In the genomic region with DNA sequence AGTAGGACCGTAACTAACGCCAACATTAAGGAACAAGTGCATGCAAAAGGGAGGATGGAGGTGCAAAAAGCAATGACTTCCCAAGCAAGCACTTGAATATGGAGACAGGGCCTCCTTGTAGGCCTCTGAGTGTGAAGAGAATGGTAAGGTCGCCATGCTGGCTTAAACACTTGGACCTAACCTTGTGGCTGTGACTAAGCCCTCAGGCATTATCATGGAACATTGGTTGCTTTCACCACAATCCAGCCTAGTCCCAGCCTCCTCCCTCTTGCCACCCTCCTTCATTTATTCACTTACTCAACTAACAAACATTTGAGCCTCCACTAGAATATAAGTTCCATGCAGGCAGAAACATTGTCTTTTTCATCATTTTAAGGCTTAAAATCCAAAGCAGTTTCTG, we compare ENCODE assay signal across 20 cellular contexts. TPM values are rescaled to one million over a fixed set of nuclear protein-coding genes. Genes with fewer than 3 reads are reported as not detected.
DNase-seq lines count a peak whose midpoint lies in the region; ATAC-seq and TF ChIP-seq lines count a peak whose summit lies in the region.
"Had no signal": no experiment of that assay in that cellular context is flagged by ENCODE, and none has a peak within 500 bp of the region (broad histone marks: within the 10 kb centered on the region; RNA-seq: fewer than 3 reads in every experiment).

No MANE protein-coding gene starts in this region.

- TF ChIP-seq CTCF in natural killer cell (IDR thresholded peaks at IDR 0.05) (no peak), fibroblast of mammary gland (conservative IDR thresholded peaks at IDR 0.05; ENCODE audit: control insufficient read depth, insufficient read depth, low read depth, low read length) (no peak)

- peaks cover 0 to 2% of the 10 kb centered on the region in 2 donors for H3K27me3 Mint-ChIP-seq in natural killer cell (ENCODE audit: low read depth in 2 of 2)
- no peaks in the 10 kb centered on the region for H3K27me3 Mint-ChIP-seq in natural killer cell treated with Interleukin-12 subunit alpha and Interleukin-12 subunit beta and Interleukin-15 and Interleukin-18, amount 100 ng/mL, for 72 hours
- H3K27me3 Mint-ChIP-seq: brain had no signal

- no peak for ATAC-seq in natural killer cell
- no peak for ATAC-seq in natural killer cell treated with Interleukin-12 subunit alpha and Interleukin-12 subunit beta and Interleukin-15 and Interleukin-18, amount 100 ng/mL, for 72 hours
- no peak for ATAC-seq in GM21390 (IDR thresholded peaks at IDR 0.05; ENCODE audit: unreplicated experiment)
- ATAC-seq in GM19395 (IDR thresholded peaks at IDR 0.05; ENCODE audit: unreplicated experiment): no peak
- ATAC-seq in left ventricle myocardium superior: no peak
- ATAC-seq: left colon had no signal

- H3K4me3 ChIP-seq in fibroblast of mammary gland (ENCODE audit: control insufficient read depth, low read depth, low read length): no peak overlapping the region
- H3K4me3 ChIP-seq: PC-9, tibial artery had no signal

- no peaks in the 10 kb centered on the region for H3K9me3 Mint-ChIP-seq in natural killer cell
- H3K9me3 Mint-ChIP-seq in natural killer cell treated with Interleukin-12 subunit alpha and Interleukin-12 subunit beta and Interleukin-15 and Interleukin-18, amount 100 ng/mL, for 72 hours: no peaks in the 10 kb centered on the region
- H3K9me3 Mint-ChIP-seq: brain had no signal

- H3K36me3 Mint-ChIP-seq in natural killer cell: no peaks in the 10 kb centered on the region
- H3K36me3 Mint-ChIP-seq in natural killer cell treated with Interleukin-12 subunit alpha and Interleukin-12 subunit beta and Interleukin-15 and Interleukin-18, amount 100 ng/mL, for 72 hours: no peaks in the 10 kb centered on the region
- H3K36me3 Mint-ChIP-seq: brain had no signal

- intact Hi-C loops in natural killer cell (cut with micrococcal nuclease): no loop called here
- intact Hi-C loops in left ventricle myocardium superior (cut with micrococcal nuclease): loop anchor here (10.0 kb wide), 2 partner anchors 128 to 228 kb away; no protein-coding TSS in a partner anchor

- H3K4me3 Mint-ChIP-seq in natural killer cell: no peak overlapping the region
- H3K4me3 Mint-ChIP-seq in natural killer cell treated with Interleukin-12 subunit alpha and Interleukin-12 subunit beta and Interleukin-15 and Interleukin-18, amount 100 ng/mL, for 72 hours: no peak overlapping the region
- H3K4me3 Mint-ChIP-seq: brain had no signal

- H3K27ac Mint-ChIP-seq in natural killer cell: peak overlapping the region; percentile 82 to 91
- no peak overlapping the region for H3K27ac Mint-ChIP-seq in natural killer cell treated with Interleukin-12 subunit alpha and Interleukin-12 subunit beta and Interleukin-15 and Interleukin-18, amount 100 ng/mL, for 72 hours

- no peak for DNase-seq in natural killer cell
- no peak for DNase-seq in natural killer cell treated with Interleukin-12 subunit alpha and Interleukin-12 subunit beta and Interleukin-15 and Interleukin-18, amount 100 ng/mL, for 72 hours (ENCODE audit: low spot score)
- peak; percentile 22 for DNase-seq in SW480 (ENCODE audit: low spot score)
- DNase-seq in fibroblast of mammary gland (ENCODE audit: low read depth): peak; percentile 86
- no peak for DNase-seq in stimulated activated CD4-positive, alpha-beta T cell treated with anti-CD3 and anti-CD28 coated beads, Interleukin-15, amount 100 ng/mL, for 24 hours
- no peak for DNase-seq in left ventricle myocardium superior
- DNase-seq: activated CD4-positive, alpha-beta T cell treated with anti-CD3 and anti-CD28 coated beads for 48 hours; DMS79; effector CD4-positive, alpha-beta T cell; left colon; NCI-H1105 treated with DMSO at 0.1 percent for 48 hours; NCI-H2227 treated with DMSO at 0.1 percent for 48 hours; SW 1271; tibial artery had no signal

- peaks cover 33 to 36% of the 10 kb centered on the region in 2 donors for H3K4me1 Mint-ChIP-seq in natural killer cell
- H3K4me1 Mint-ChIP-seq in natural killer cell treated with Interleukin-12 subunit alpha and Interleukin-12 subunit beta and Interleukin-15 and Interleukin-18, amount 100 ng/mL, for 72 hours (ENCODE audit: low read depth in 2 of 2): peaks cover 30 to 33% of the 10 kb centered on the region in 2 donors

RNA-seq across cellular contexts. Expression of gene SYTL2, which starts 11.9 kb away (rescaled TPM):
- total RNA-seq in natural killer cell (100 to 1,000 TPM; 116 to 237 (median 143) TPM), left ventricle myocardium superior (2.8 TPM)
- total RNA-seq in natural killer cell treated with Interleukin-12 subunit alpha and Interleukin-12 subunit beta and Interleukin-15 and Interleukin-18, amount 100 ng/mL, for 72 hours: 10 to 100 TPM; 68.8 to 74.8 TPM

RNA-seq across cellular contexts. Expression of gene CCDC83, which starts 32.4 kb away (rescaled TPM):
- total RNA-seq in natural killer cell (under 1 TPM in 1 of 3 donors, not detected in 2; 0.12 TPM), left ventricle myocardium superior (not detected)
- total RNA-seq in natural killer cell treated with Interleukin-12 subunit alpha and Interleukin-12 subunit beta and Interleukin-15 and Interleukin-18, amount 100 ng/mL, for 72 hours: not detected
- total RNA-seq: glomerular endothelial cell, left colon, PC-9, pulmonary artery endothelial cell had no signal

Comparison
In these comparisons a context has a peak if more than half of its experiments do, and no peak if none do; other contexts are left out.
1. H3K27ac Mint-ChIP-seq: peak in natural killer cell (2 of 2); none in natural killer cell treated with Interleukin-12 subunit alpha and Interleukin-12 subunit beta and Interleukin-15 and Interleukin-18, amount 100 ng/mL, for 72 hours (0 of 2).
2. DNase-seq: peak in SW480 (single experiment) and fibroblast of mammary gland (single experiment); none in natural killer cell (single experiment), natural killer cell treated with Interleukin-12 subunit alpha and Interleukin-12 subunit beta and Interleukin-15 and Interleukin-18, amount 100 ng/mL, for 72 hours (single experiment), stimulated activated CD4-positive, alpha-beta T cell treated with anti-CD3 and anti-CD28 coated beads, Interleukin-15, amount 100 ng/mL, for 24 hours (single experiment) and left ventricle myocardium superior (single experiment).
3. RNA of gene SYTL2, which starts 11.9 kb away (total RNA-seq): 116 to 237 TPM in natural killer cell and 68.8 to 74.8 TPM in natural killer cell treated with Interleukin-12 subunit alpha and Interleukin-12 subunit beta and Interleukin-15 and Interleukin-18, amount 100 ng/mL, for 72 hours; 2.8 TPM in left ventricle myocardium superior (single experiment); every median in the first group is over 10 times any median in the second.